ENCODE assay signal across 8 cellular contexts in the genomic region with DNA sequence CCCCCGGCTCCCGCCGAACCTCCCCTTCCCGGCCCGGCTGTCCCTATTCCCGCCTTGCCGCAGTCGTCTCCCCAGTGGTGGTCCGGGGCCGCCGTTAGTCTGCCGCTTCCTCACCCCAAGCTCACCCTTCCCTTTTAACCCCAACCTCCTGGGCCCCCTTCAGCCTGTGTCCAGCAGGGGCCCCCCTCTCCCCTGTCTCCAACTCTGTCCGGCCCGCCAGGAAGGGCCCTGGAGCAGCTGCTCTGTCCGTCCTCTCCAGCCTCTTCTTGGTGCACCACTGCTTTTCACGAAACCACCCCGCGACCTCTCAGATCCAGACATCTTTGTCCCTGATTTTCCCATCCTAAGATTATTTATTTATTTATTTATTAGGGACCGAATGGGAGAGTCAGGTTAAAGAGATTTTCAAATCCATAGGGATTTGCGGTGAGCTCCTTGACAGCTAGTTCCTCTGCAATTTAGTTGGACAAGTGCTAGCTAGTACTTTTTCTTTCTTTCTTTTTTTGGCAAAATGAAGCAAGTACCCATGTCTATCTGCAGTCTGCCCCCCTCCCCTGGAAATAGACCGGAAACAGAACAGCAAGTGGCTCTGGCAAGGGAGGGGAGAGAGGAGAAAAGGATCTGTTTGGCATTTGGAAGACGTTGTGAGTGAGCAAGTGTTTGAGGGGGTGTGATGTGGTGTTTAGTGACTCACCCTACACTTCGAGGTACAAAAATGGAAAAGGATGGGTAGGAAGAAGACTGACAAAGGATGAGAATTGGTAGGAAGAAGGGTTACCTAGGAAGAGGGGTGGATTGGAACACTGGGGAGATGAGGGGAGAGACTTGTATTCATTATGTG. TPM values are rescaled to one million over a fixed set of nuclear protein-coding genes. Genes with fewer than 3 reads are reported as not detected.
DNase-seq lines count a peak whose midpoint lies in the region; ATAC-seq and TF ChIP-seq lines count a peak whose summit lies in the region.

No MANE protein-coding gene starts in this region.

- H3K4me1 Mint-ChIP-seq in CD4-positive, CD25-positive, alpha-beta regulatory T cell, result peaks cover 28 to 60% (median 43%) of the 10 kb centered on the region in 4 donors
- peaks cover 35% of the 10 kb centered on the region for H3K4me1 Mint-ChIP-seq in osteocyte (ENCODE audit: unreplicated experiment)

- peak in 1 of 2 donors; percentile 23 for ATAC-seq in CD4-positive, CD25-positive, alpha-beta regulatory T cell (ENCODE audit: low read depth in 2 of 2)
- ATAC-seq in GM18873 (IDR thresholded peaks at IDR 0.05; ENCODE audit: low FRiP score, unreplicated experiment) (peak; percentile 26), HG03108 (IDR thresholded peaks at IDR 0.05; ENCODE audit: unreplicated experiment) (peak; percentile 34)

- H3K9ac ChIP-seq in adipocyte (ENCODE audit: low read length), result peak overlapping the region; percentile 93

- H3K4me3 ChIP-seq in CD4-positive, CD25-positive, alpha-beta regulatory T cell (ENCODE audit: low read depth, low read length), result peak overlapping the region; percentile 88
- peak overlapping the region; percentile 98 for H3K4me3 ChIP-seq in adipocyte (ENCODE audit: low read length)

- peak; percentile 5 to 66 (median 16) for DNase-seq in CD4-positive, CD25-positive, alpha-beta regulatory T cell
- DNase-seq in NCI-H526 treated with DMSO at 0.1 percent for 48 hours (lab: John Stamatoyannopoulos, UW) (peak; percentile 19), adipocyte (ENCODE audit: low read depth) (peak; percentile 76), cardiac septum (ENCODE audit: low spot score) (peak; percentile 83), osteocyte (ENCODE audit: extremely low spot score, unreplicated experiment) (peak; percentile 86)
- DNase-seq in effector CD4-positive, alpha-beta T cell, result no peak

- H3K27me3 Mint-ChIP-seq in CD4-positive, CD25-positive, alpha-beta regulatory T cell, result no peaks in the 10 kb centered on the region
- H3K27me3 Mint-ChIP-seq in osteocyte (ENCODE audit: unreplicated experiment), result no peaks in the 10 kb centered on the region

- intact Hi-C loops in cardiac septum (cut with DNase I), result loop anchor here (1.0 to 10.0 kb wide), 3 partner anchors 22 to 407 kb away; partner anchors contain the start of genes BTBD7 and LYSET

- H3K9me3 ChIP-seq in CD4-positive, CD25-positive, alpha-beta regulatory T cell (ENCODE audit: control insufficient read depth in 2 of 2, low read length in 2 of 2), result no peaks in the 10 kb centered on the region
- H3K9me3 ChIP-seq in adipocyte (ENCODE audit: control insufficient read depth, low read length), result no peaks in the 10 kb centered on the region

- H3K4me3 Mint-ChIP-seq in CD4-positive, CD25-positive, alpha-beta regulatory T cell, result peak overlapping the region; percentile 94 to 99 (median 96)
- peak overlapping the region; percentile 100 for H3K4me3 Mint-ChIP-seq in osteocyte (ENCODE audit: unreplicated experiment)

- H3K27me3 ChIP-seq in CD4-positive, CD25-positive, alpha-beta regulatory T cell (ENCODE audit: control insufficient read depth, insufficient read depth, low read length), result no peaks in the 10 kb centered on the region
- H3K27me3 ChIP-seq in adipocyte (replicated peaks; ENCODE audit: control insufficient read depth, insufficient read depth, low read length), result no peaks in the 10 kb centered on the region

- peak overlapping the region; percentile 65 to 95 (median 83) for H3K27ac Mint-ChIP-seq in CD4-positive, CD25-positive, alpha-beta regulatory T cell
- H3K27ac Mint-ChIP-seq in osteocyte (ENCODE audit: unreplicated experiment), result peak overlapping the region; percentile 99

- H3K36me3 Mint-ChIP-seq in CD4-positive, CD25-positive, alpha-beta regulatory T cell, result peaks cover 12% of the 10 kb centered on the region
- H3K36me3 Mint-ChIP-seq in osteocyte (ENCODE audit: unreplicated experiment), result peaks cover 9% of the 10 kb centered on the region

- peaks cover 41% of the 10 kb centered on the region for H3K4me1 ChIP-seq in CD4-positive, CD25-positive, alpha-beta regulatory T cell (ENCODE audit: control insufficient read depth, insufficient read depth, low read length, poor library complexity, severe bottlenecking)
- peaks cover 15% of the 10 kb centered on the region for H3K4me1 ChIP-seq in adipocyte (ENCODE audit: control insufficient read depth, insufficient read depth, low read length)

- H3K36me3 ChIP-seq in CD4-positive, CD25-positive, alpha-beta regulatory T cell (ENCODE audit: control insufficient read depth, insufficient read depth, low read length), result peaks cover 14% of the 10 kb centered on the region
- H3K36me3 ChIP-seq in adipocyte (ENCODE audit: control insufficient read depth, insufficient read depth, low read length, severe bottlenecking), result peaks cover 12% of the 10 kb centered on the region

- peak; percentile 61 for TF ChIP-seq CTCF in osteocyte (IDR thresholded peaks at IDR 0.05)

- H3K9me3 Mint-ChIP-seq in CD4-positive, CD25-positive, alpha-beta regulatory T cell, result no peaks in the 10 kb centered on the region
- no peaks in the 10 kb centered on the region for H3K9me3 Mint-ChIP-seq in osteocyte (ENCODE audit: unreplicated experiment)

- H3K27ac ChIP-seq in CD4-positive, CD25-positive, alpha-beta regulatory T cell (ENCODE audit: insufficient read depth, low read length, poor library complexity, severe bottlenecking), result peak overlapping the region; percentile 82

RNA-seq across cellular contexts. Expression of gene UBR7, which starts 0.6 kb away (rescaled TPM):
- 13.2 TPM for total RNA-seq in CD4-positive, CD25-positive, alpha-beta regulatory T cell
- 10 to 100 TPM; 36.2 to 45.4 (median 38.2) TPM for polyA plus RNA-seq in CD4-positive, CD25-positive, alpha-beta regulatory T cell
- total RNA-seq in cardiac septum (25.2 TPM), osteocyte (22.2 and 24.7 TPM in 2 replicates)

RNA-seq across cellular contexts. Expression of gene GON7, which starts 0.8 kb away (rescaled TPM):
- total RNA-seq in CD4-positive, CD25-positive, alpha-beta regulatory T cell, result 7.1 TPM
- polyA plus RNA-seq in CD4-positive, CD25-positive, alpha-beta regulatory T cell, result 10 to 100 TPM; 25.4 to 31.0 (median 30.4) TPM
- total RNA-seq in cardiac septum (11.8 TPM), osteocyte (8.8 and 10.4 TPM in 2 replicates)

RNA-seq across cellular contexts. Expression of gene LYSET, which starts 22.6 kb away (rescaled TPM):
- 6.9 TPM for total RNA-seq in CD4-positive, CD25-positive, alpha-beta regulatory T cell
- polyA plus RNA-seq in CD4-positive, CD25-positive, alpha-beta regulatory T cell, result 10 to 100 TPM; 34.2 to 43.1 (median 36.9) TPM
- total RNA-seq in cardiac septum (17.3 TPM), osteocyte (23.1 and 23.4 TPM in 2 replicates)

RNA-seq across cellular contexts. Expression of gene MOAP1, which starts 23.0 kb away (rescaled TPM):
- total RNA-seq in CD4-positive, CD25-positive, alpha-beta regulatory T cell, result 85.5 TPM
- 10 to 100 TPM; 66.4 to 88.1 (median 75.9) TPM for polyA plus RNA-seq in CD4-positive, CD25-positive, alpha-beta regulatory T cell
- total RNA-seq in cardiac septum (58.1 TPM), osteocyte (25.4 and 27.1 TPM in 2 replicates)
